In genomic region chr11:72100462-72100861, GRCh38 we compare ENCODE assay signal across 12 cellular contexts. TPM values are rescaled to one million over a fixed set of nuclear protein-coding genes. Genes with fewer than 3 reads are reported as not detected.
DNase-seq lines count a peak whose midpoint lies in the region; ATAC-seq and TF ChIP-seq lines count a peak whose summit lies in the region.
"Had no signal": no experiment of that assay in that cellular context is flagged by ENCODE, and none has a peak within 500 bp of the region (broad histone marks: within the 10 kb centered on the region; RNA-seq: fewer than 3 reads in every experiment).

No MANE protein-coding gene starts in this region.

- peaks cover 54% of the 10 kb centered on the region for H3K36me3 ChIP-seq in RWPE2 (ENCODE audit: low read depth)
- H3K36me3 ChIP-seq in endodermal cell (ENCODE audit: control insufficient read depth, insufficient read depth, low read length): peaks cover 50% of the 10 kb centered on the region
- peaks cover 0 to 65% (median 33%) of the 10 kb centered on the region in 6 donors for H3K36me3 ChIP-seq in spleen

- TF ChIP-seq POLR2A in spleen (IDR thresholded peaks at IDR 0.05): no peak

- H3K4me1 ChIP-seq in RWPE2 (ENCODE audit: insufficient read depth, poor library complexity, severe bottlenecking) (peaks cover 8% of the 10 kb centered on the region), endodermal cell (ENCODE audit: control insufficient read depth, insufficient read depth, low read length) (no peaks in the 10 kb centered on the region), spleen (peaks cover 25 to 59% (median 43%) of the 10 kb centered on the region in 6 donors)

- no peak for DNase-seq in T-helper 1 cell
- no peak for DNase-seq in RWPE2 (ENCODE audit: low spot score)
- DNase-seq in endodermal cell: no peak
- DNase-seq in spleen: no peak
- DNase-seq in NCI-H748 (lab: John Stamatoyannopoulos, UW; ENCODE audit: unreplicated experiment): no peak
- no peak for DNase-seq in sciatic nerve (ENCODE audit: low spot score)
- DNase-seq: 8988T, head of caudate nucleus, NCI-H2171 treated with DMSO at 0.1 percent for 48 hours, T1000 had no signal

- intact Hi-C loops in spleen (cut with DNase I; ENCODE audit: low total_unique reads) (no loop called here), sciatic nerve (cut with DNase I) (no loop called here)

- H3K4me1 Mint-ChIP-seq in T-helper 1 cell treated with Interleukin-12 subunit alpha and Interleukin-12 subunit beta and Interleukin-4 antibody, amounts not matched to agents 30 μg/mL and 1 μg/mL, for 36 hours (ENCODE audit: low read depth): peaks cover 37% of the 10 kb centered on the region
- peaks cover 20% of the 10 kb centered on the region for H3K4me1 Mint-ChIP-seq in endodermal cell

- no peak for ATAC-seq in RWPE2 (ENCODE audit: low read depth)
- ATAC-seq in GM19397 (IDR thresholded peaks at IDR 0.05; ENCODE audit: unreplicated experiment): no peak
- no peak for ATAC-seq in sciatic nerve

- H3K4me3 Mint-ChIP-seq in T-helper 1 cell treated with Interleukin-12 subunit alpha and Interleukin-12 subunit beta and Interleukin-4 antibody, amounts not matched to agents 30 μg/mL and 1 μg/mL, for 36 hours: no peak overlapping the region
- H3K4me3 Mint-ChIP-seq in endodermal cell: no peak overlapping the region

- 98 to 100% methylated on average over 1 of the region's 1 CpG for WGBS in endodermal cell (ENCODE audit: insufficient coverage in 1 of 2, insufficient read length in 1 of 2), 2 experiments
- 33 to 57% (median 50%) methylated on average over 1 of the region's 1 CpG for WGBS in spleen, 5 donors

- peak overlapping the region; percentile 45 for H3K27ac Mint-ChIP-seq in T-helper 1 cell treated with Interleukin-12 subunit alpha and Interleukin-12 subunit beta and Interleukin-4 antibody, amounts not matched to agents 30 μg/mL and 1 μg/mL, for 36 hours
- H3K27ac Mint-ChIP-seq in endodermal cell: peak overlapping the region; percentile 70

- H3K36me3 Mint-ChIP-seq in T-helper 1 cell treated with Interleukin-12 subunit alpha and Interleukin-12 subunit beta and Interleukin-4 antibody, amounts not matched to agents 30 μg/mL and 1 μg/mL, for 36 hours (ENCODE audit: low read depth): peaks cover 26% of the 10 kb centered on the region
- peaks cover 42% of the 10 kb centered on the region for H3K36me3 Mint-ChIP-seq in endodermal cell (ENCODE audit: low read depth)

- no peak overlapping the region for H3K9ac ChIP-seq in endodermal cell (ENCODE audit: extremely low read depth, low read length, poor library complexity, severe bottlenecking)

- H3K27me3 ChIP-seq in RWPE2 (ENCODE audit: insufficient read depth, poor library complexity, severe bottlenecking) (no peaks in the 10 kb centered on the region), endodermal cell (ENCODE audit: control insufficient read depth, insufficient read depth, low read length, poor library complexity, severe bottlenecking) (no peaks in the 10 kb centered on the region), spleen (replicated peaks in 1 of 7) (no peaks in the 10 kb centered on the region)

- no peaks in the 10 kb centered on the region for H3K9me3 Mint-ChIP-seq in T-helper 1 cell treated with Interleukin-12 subunit alpha and Interleukin-12 subunit beta and Interleukin-4 antibody, amounts not matched to agents 30 μg/mL and 1 μg/mL, for 36 hours
- H3K9me3 Mint-ChIP-seq in endodermal cell: peaks cover 3% of the 10 kb centered on the region

- TF ChIP-seq CTCF in RWPE2 (IDR thresholded peaks at IDR 0.05; ENCODE audit: poor library complexity, severe bottlenecking) (no peak), endodermal cell (conservative IDR thresholded peaks at IDR 0.05) (no peak), spleen (IDR thresholded peaks at IDR 0.05 in 8 of 11, conservative IDR thresholded peaks at IDR 0.05 in 3 of 11) (no peak)

- no peaks in the 10 kb centered on the region for H3K27me3 Mint-ChIP-seq in T-helper 1 cell treated with Interleukin-12 subunit alpha and Interleukin-12 subunit beta and Interleukin-4 antibody, amounts not matched to agents 30 μg/mL and 1 μg/mL, for 36 hours (ENCODE audit: low read depth)
- H3K27me3 Mint-ChIP-seq in endodermal cell (ENCODE audit: insufficient read depth): no peaks in the 10 kb centered on the region

- H3K27ac ChIP-seq in RWPE2 (ENCODE audit: poor library complexity, severe bottlenecking) (peak overlapping the region; percentile 81), endodermal cell (ENCODE audit: low read depth, low read length) (no peak overlapping the region), spleen (peak overlapping the region; percentile 35 to 99 (median 95))

- H3K4me3 ChIP-seq in RWPE2 (ENCODE audit: severe bottlenecking) (no peak overlapping the region), endodermal cell (ENCODE audit: low read length) (no peak overlapping the region), spleen (peak overlapping the region in 1 of 8 donors; percentile 98)

- no peaks in the 10 kb centered on the region for H3K9me3 ChIP-seq in RWPE2 (ENCODE audit: severe bottlenecking)
- no peaks in the 10 kb centered on the region for H3K9me3 ChIP-seq in endodermal cell (ENCODE audit: control insufficient read depth, low read length)
- H3K9me3 ChIP-seq in spleen: no peaks in the 10 kb centered on the region

RNA-seq across cellular contexts. Expression of gene LAMTOR1, which starts 2.6 kb away (rescaled TPM):
- total RNA-seq in endodermal cell (100 to 1,000 TPM in 1 of 2 donors, 10 to 100 TPM in 1; 92.0 to 104 TPM), spleen (100 to 1,000 TPM in 4 of 7 donors, 10 to 100 TPM in 3; 81.5 to 182 (median 119) TPM), sciatic nerve (70.8 TPM)
- polyA plus RNA-seq in endodermal cell (2013, experiment 1 of 2): 114 TPM
- 111 TPM for polyA plus RNA-seq in endodermal cell (2013, experiment 2 of 2)
- polyA plus RNA-seq in spleen: 100 to 1,000 TPM in 2 of 3 donors, 10 to 100 TPM in 1; 96.2 to 155 (median 143) TPM

RNA-seq across cellular contexts. Expression of gene TOMT, which starts 5.3 kb away (rescaled TPM):
- total RNA-seq in endodermal cell: not detected
- 0.21 TPM for polyA plus RNA-seq in endodermal cell (2013, experiment 1 of 2)
- polyA plus RNA-seq in endodermal cell (2013, experiment 2 of 2): not detected
- total RNA-seq in spleen: not detected
- not detected for polyA plus RNA-seq in spleen
- not detected for total RNA-seq in sciatic nerve

RNA-seq across cellular contexts. Expression of gene ANAPC15, which starts 12.0 kb away (rescaled TPM):
- total RNA-seq in endodermal cell (10 to 100 TPM; 51.2 to 54.9 TPM), spleen (10 to 100 TPM; 16.5 to 33.5 (median 26.3) TPM), sciatic nerve (21.4 TPM)
- 53.3 TPM for polyA plus RNA-seq in endodermal cell (2013, experiment 1 of 2)
- 61.5 TPM for polyA plus RNA-seq in endodermal cell (2013, experiment 2 of 2)
- polyA plus RNA-seq in spleen: 10 to 100 TPM; 49.4 to 65.6 (median 59.7) TPM

RNA-seq across cellular contexts. Expression of gene LRRC51, which starts 19.8 kb away (rescaled TPM):
- total RNA-seq in endodermal cell (1 to 10 TPM; 8.0 to 9.5 TPM), spleen (10 to 100 TPM in 1 of 7 donors, 1 to 10 TPM in 6; 3.3 to 10.0 (median 5.0) TPM), sciatic nerve (8.7 TPM)
- 4.5 TPM for polyA plus RNA-seq in endodermal cell (2013, experiment 1 of 2)
- polyA plus RNA-seq in endodermal cell (2013, experiment 2 of 2): 9.0 TPM
- 1 to 10 TPM; 2.0 to 2.4 (median 2.2) TPM for polyA plus RNA-seq in spleen

RNA-seq across cellular contexts. Expression of gene NUMA1, which starts 20.1 kb away (rescaled TPM):
- total RNA-seq in endodermal cell: 100 to 1,000 TPM; 130 to 132 TPM
- polyA plus RNA-seq in endodermal cell (2013, experiment 1 of 2): 181 TPM
- polyA plus RNA-seq in endodermal cell (2013, experiment 2 of 2): 168 TPM
- 100 to 1,000 TPM; 174 to 248 (median 203) TPM for total RNA-seq in spleen
- polyA plus RNA-seq in spleen: 100 to 1,000 TPM in 2 of 3 donors, 10 to 100 TPM in 1; 75.5 to 164 (median 141) TPM
- 241 TPM for total RNA-seq in sciatic nerve
